ENCODE assay signal across 1 cellular context in genomic region chr19:1113986-1114483, GRCh38.
TF ChIP-seq lines count a peak whose summit lies in the region.

No MANE protein-coding gene starts in this region.

TF ChIP-seq in A549, 52 proteins besides CTCF, POLR2A, EP300 and RAD21 (continued from another document):
- no peak for TF ChIP-seq REST (IDR thresholded peaks at IDR 0.05)
- no peak for TF ChIP-seq HOXA7 (CRISPR knock-in tag; IDR thresholded peaks at IDR 0.05)
- TF ChIP-seq JUNB (IDR thresholded peaks at IDR 0.05) = no peak
- no peak for TF ChIP-seq ESRRA (IDR thresholded peaks at IDR 0.05; ENCODE audit: borderline replicate concordance, low read length)
- no peak for TF ChIP-seq HEYL (CRISPR knock-in tag; IDR thresholded peaks at IDR 0.05)
- TF ChIP-seq SREBF2 (IDR thresholded peaks at IDR 0.05) = no peak
